ENCODE assay signal across 8 cellular contexts in the genomic region with DNA sequence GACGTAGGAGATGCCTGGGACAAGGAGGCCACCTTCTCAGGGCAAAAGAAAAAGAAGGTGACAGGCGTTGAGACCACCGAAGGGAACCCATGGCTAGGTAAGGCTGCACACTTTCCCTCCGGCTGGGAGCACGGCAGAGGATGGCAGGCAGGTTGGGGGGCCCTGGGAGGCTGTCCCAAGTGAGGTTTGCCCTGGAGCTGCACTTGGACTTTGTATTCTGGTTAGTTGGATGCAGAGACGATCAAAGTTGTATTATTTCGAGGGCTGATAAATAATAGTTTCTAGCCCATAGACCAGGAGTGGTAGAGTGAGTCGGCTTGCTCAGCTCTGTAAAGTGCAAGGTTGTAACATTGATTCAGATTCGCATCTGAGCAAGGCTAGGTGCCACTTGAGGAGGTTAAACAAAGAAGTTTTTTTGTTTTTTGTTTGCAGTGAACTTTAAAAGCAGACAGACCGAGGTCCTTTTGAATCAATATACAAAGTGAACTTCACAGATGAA. TPM values are rescaled to one million over a fixed set of nuclear protein-coding genes. Genes with fewer than 3 reads are reported as not detected.
DNase-seq lines count a peak whose midpoint lies in the region; ATAC-seq, FAIRE-seq and TF ChIP-seq lines count a peak whose summit lies in the region.

No MANE protein-coding gene starts in this region.

- peaks cover 12% of the 10 kb centered on the region for H3K36me3 Mint-ChIP-seq in type B pancreatic cell

- H3K9ac ChIP-seq in K562 (ENCODE audit: insufficient read depth in 1 of 2, low read depth in 2 of 2, low read length in 2 of 2) (peak overlapping the region; percentile 90 to 97), liver (ENCODE audit: low read depth in 1 of 2, low read length in 2 of 2) (peak overlapping the region; percentile 67)

- POLR2A ChIA-PET in K562 (lab: Yijun Ruan, JAX), result interaction anchor here (0.6 to 1.5 kb wide), 5 partner anchors 7 to 230 kb away, joined by 3 to 4 read pairs (median 3); partner anchors contain the start of genes GOT1 and SLC25A28

- ATAC-seq in heart left ventricle (no peak), left cardiac atrium (no peak), K562 (no peak), HG03108 (IDR thresholded peaks at IDR 0.05; ENCODE audit: unreplicated experiment) (no peak)

- H3K4me1 ChIP-seq in heart left ventricle (peaks cover 0 to 36% (median 17%) of the 10 kb centered on the region in 12 donors), K562 (replicated peaks in 1 of 2; ENCODE audit: control insufficient read depth in 2 of 2, insufficient read depth in 2 of 2, low read length in 2 of 2) (peaks cover 6 to 10% of the 10 kb centered on the region in 2 experiments; a peak in 3 of 5 replicates), liver (ENCODE audit: control insufficient read depth in 4 of 4, insufficient read depth in 4 of 4, low read length in 3 of 4) (peaks cover 4 to 15% (median 7%) of the 10 kb centered on the region in 4 donors)

- no peak for FAIRE-seq in K562 (lab: Jason Lieb, UNC)

- TF ChIP-seq RAD21 in K562 (CRISPR knock-in tag; conservative IDR thresholded peaks at IDR 0.05 in 1 of 2, IDR thresholded peaks at IDR 0.05 in 1 of 2), result no peak
- TF ChIP-seq RAD21 in liver (IDR thresholded peaks at IDR 0.05), result no peak

- peaks cover 9% of the 10 kb centered on the region for H3K79me2 ChIP-seq in K562 (ENCODE audit: control insufficient read depth, insufficient read depth, low read length)

- no peak for TF ChIP-seq POLR2A in heart left ventricle (IDR thresholded peaks at IDR 0.05)
- no peak for TF ChIP-seq POLR2A in K562 (conservative IDR thresholded peaks at IDR 0.05)

- in situ Hi-C loops in K562 (cut with MboI), result no loop called here

- peak overlapping the region; percentile 92 for H3K4me3 Mint-ChIP-seq in type B pancreatic cell

- peaks cover 25% of the 10 kb centered on the region for H3K27me3 Mint-ChIP-seq in type B pancreatic cell

- TF ChIP-seq CTCF in heart left ventricle (IDR thresholded peaks at IDR 0.05) (no peak), K562 (IDR thresholded peaks at IDR 0.05 in 2 of 3, conservative IDR thresholded peaks at IDR 0.05 in 1 of 3; ENCODE audit: insufficient read depth in 2 of 3, low read depth in 1 of 3, low read length in 3 of 3) (no peak), liver (IDR thresholded peaks at IDR 0.05; ENCODE audit: low read depth, low read length, missing input control) (no peak), type B pancreatic cell (conservative IDR thresholded peaks at IDR 0.05) (no peak)

- no peak for TF ChIP-seq EP300 in K562 (IDR thresholded peaks at IDR 0.05; ENCODE audit: low read length)

- peak overlapping the region; percentile 63 to 98 (median 81) for H3K4me3 ChIP-seq in heart left ventricle
- peak overlapping the region; percentile 90 for H3K4me3 ChIP-seq in K562
- H3K4me3 ChIP-seq in liver (ENCODE audit: low read depth in 1 of 3, low read length in 3 of 3), result peak overlapping the region; percentile 85 to 100 (median 91)

- H3K27ac ChIP-seq in heart left ventricle (peak overlapping the region in 9 of 12 donors; percentile 6 to 77 (median 45)), K562 (ENCODE audit: extremely low read depth, low read depth, low read length) (peak overlapping the region; percentile 76), liver (ENCODE audit: low read depth in 1 of 2, low read length in 2 of 2) (peak overlapping the region; percentile 65 to 67)

- 19 to 21% (median 20%) methylated on average over 10 of the region's 10 CpGs for WGBS in heart left ventricle, 4 donors
- WGBS in K562 (ENCODE audit: insufficient coverage, low coverage, missing lambda C conversion rate), result under 1% methylated on average over 10 of the region's 10 CpGs
- WGBS in liver, result 8% methylated on average over 10 of the region's 10 CpGs

- peak in 1 of 5 donors; percentile 41 for DNase-seq in heart left ventricle
- DNase-seq in left cardiac atrium, result no peak
- no peak for DNase-seq in K562 (ENCODE audit: extremely low read depth in 1 of 4, low spot score in 3 of 4)
- no peak for DNase-seq in type B pancreatic cell (ENCODE audit: extremely low spot score, unreplicated experiment)
- DNase-seq in NCI-H1105 treated with DMSO at 0.1 percent for 48 hours (lab: John Stamatoyannopoulos, UW), result no peak
- DNase-seq in NCI-H2171 treated with DMSO at 0.1 percent for 48 hours (lab: John Stamatoyannopoulos, UW), result no peak

- H3K36me3 ChIP-seq in heart left ventricle (peaks cover 0 to 20% (median 8%) of the 10 kb centered on the region in 9 donors), K562 (ENCODE audit: control insufficient read depth, insufficient read depth, low read length) (0 out of 3 replicates have a peak, but pooled peaks cover 3% of the 10 kb centered on the region), liver (ENCODE audit: control insufficient read depth in 4 of 4, insufficient read depth in 3 of 4, low read depth in 1 of 4, low read length in 3 of 4) (peaks cover 0 to 9% (median 2%) of the 10 kb centered on the region in 4 donors)

- intact Hi-C loops in heart left ventricle (cut with DNase I) (loop anchor here in 8 of 10 donors (1.0 to 5.0 kb wide), 3 partner anchors 38 to 40 kb away; partner anchors contain the start of gene SLC25A28 (in 8 of the 8)), left cardiac atrium (cut with DNase I) (loop anchor here in 1 of 2 donors (5.0 kb wide), 1 partner anchor 38 kb away; the partner anchor contains the start of gene SLC25A28), K562 (cut with micrococcal nuclease) (no loop called here)

- no peaks in the 10 kb centered on the region for H3K27me3 ChIP-seq in heart left ventricle
- no peaks in the 10 kb centered on the region for H3K27me3 ChIP-seq in K562 (ENCODE audit: control insufficient read depth in 2 of 2, insufficient read depth in 2 of 2, low read length in 2 of 2)
- no peaks in the 10 kb centered on the region for H3K27me3 ChIP-seq in liver (ENCODE audit: control insufficient read depth in 4 of 4, insufficient read depth in 4 of 4, low read length in 3 of 4)

- H3K9me3 ChIP-seq in heart left ventricle (no peaks in the 10 kb centered on the region), K562 (replicated peaks; ENCODE audit: control insufficient read depth, insufficient read depth, low read depth, low read length) (no peaks in the 10 kb centered on the region), liver (ENCODE audit: control insufficient read depth in 4 of 4, low read length in 3 of 4) (no peaks in the 10 kb centered on the region)

- H4K20me1 ChIP-seq in K562 (replicated peaks; ENCODE audit: control insufficient read depth, insufficient read depth, low read length), result no peaks in the 10 kb centered on the region

- peaks cover 21% of the 10 kb centered on the region for H3K4me1 Mint-ChIP-seq in type B pancreatic cell (ENCODE audit: unreplicated experiment)

- peak overlapping the region; percentile 92 for H2AFZ ChIP-seq in K562 (ENCODE audit: low read depth, low read length)

- peak overlapping the region; percentile 64 for H3K27ac Mint-ChIP-seq in type B pancreatic cell

- H3K4me2 ChIP-seq in K562 (ENCODE audit: insufficient read depth, low read length), result peak overlapping the region; percentile 98

- BruUV-seq in K562 (replicated peaks; lab: Mats Ljungman, UMichigan), result TSS peak; percentile 52

- H3K9me3 Mint-ChIP-seq in type B pancreatic cell, result no peaks in the 10 kb centered on the region

- no peaks in the 10 kb centered on the region for H3K9me1 ChIP-seq in K562 (ENCODE audit: control insufficient read depth, insufficient read depth, low read length)

- CTCF ChIA-PET in K562 (lab: Yijun Ruan, JAX; ENCODE audit: low intra/inter-chr PET ratio), result no interaction called here

RNA-seq across cellular contexts. Expression of gene ENTPD7, which starts 0.6 kb away (rescaled TPM):
- total RNA-seq in heart left ventricle (1 to 10 TPM; 1.1 to 5.6 (median 2.7) TPM), left cardiac atrium (1 to 10 TPM; 3.0 to 6.2 TPM), K562 (2014; rRNA removed) (8.5 TPM in 2 replicates), K562 (2014; rRNA removed; fragmentation: Illumina TruSeq; extraction: Trizol) (10.2 and 11.9 TPM in 2 replicates), K562 (2015; rRNA removed; fragmentation: Illumina TruSeq; extraction: Trizol) (13.1 and 13.9 TPM in 2 replicates), K562 (2021) (10.6 TPM in 2 replicates), liver (10 to 100 TPM; 15.0 to 27.2 TPM), type B pancreatic cell (ENCODE audit: low replicate concordance) (22.9 and 32.8 TPM in 2 replicates)
- polyA plus RNA-seq in heart left ventricle (1 to 10 TPM in 1 of 2 donors, under 1 TPM in 1; 0.23 to 3.8 TPM), K562 (2011; rRNA removed) (12.4 and 13.2 TPM in 2 replicates), K562 (2014; fragmentation: Illumina TruSeq; extraction: Trizol) (7.7 and 7.9 TPM in 2 replicates), K562 (2014; fragmentation: Nextera tagmentation; extraction: Ambion mirVana) (1 to 10 TPM; 1.4 to 2.0 TPM), K562 (2014; rRNA removed) (4.5 TPM in 2 replicates), liver (1 to 10 TPM; 2.0 to 9.2 TPM)
- total RNA-seq in K562 (2011; cell fraction: chromatin; rRNA removed; ENCODE audit: low replicate concordance), result 20.4 and 21.9 TPM in 2 replicates
- total RNA-seq in K562 (2011; cell fraction: nucleolus; rRNA removed), result 17.8 and 19.3 TPM in 2 replicates
- 27.2 and 30.6 TPM in 2 replicates for total RNA-seq in K562 (2011; cell fraction: nucleoplasm; rRNA removed)
- 7.9 and 12.6 TPM in 2 replicates for polyA plus RNA-seq in K562 (2011; cell fraction: cytosol; rRNA removed)
- polyA plus RNA-seq in K562 (2011; cell fraction: nucleus; rRNA removed), result 3.6 and 6.2 TPM in 2 replicates
- polyA plus RNA-seq in K562 (2012), result 5.2 and 5.4 TPM in 2 replicates
- polyA minus RNA-seq in K562 (2011; rRNA and poly(A)+ RNA removed), result 30.8 and 32.3 TPM in 2 replicates
- polyA minus RNA-seq in K562 (2011; cell fraction: cytosol; rRNA and poly(A)+ RNA removed), result 13.0 TPM in 2 replicates
- polyA minus RNA-seq in K562 (2011; cell fraction: nucleus; rRNA and poly(A)+ RNA removed), result 5.8 and 11.1 TPM in 2 replicates

RNA-seq across cellular contexts. Expression of gene SLC25A28, which starts 39.7 kb away (rescaled TPM):
- total RNA-seq in heart left ventricle (10 to 100 TPM; 15.3 to 43.3 (median 32.2) TPM), left cardiac atrium (10 to 100 TPM; 38.2 to 46.4 TPM), K562 (2014; rRNA removed) (6.2 and 12.7 TPM in 2 replicates), K562 (2014; rRNA removed; fragmentation: Illumina TruSeq; extraction: Trizol) (13.6 and 15.1 TPM in 2 replicates), K562 (2015; rRNA removed; fragmentation: Illumina TruSeq; extraction: Trizol) (15.3 and 18.8 TPM in 2 replicates), K562 (2021) (18.5 and 20.3 TPM in 2 replicates), liver (10 to 100 TPM; 15.3 to 18.2 TPM), type B pancreatic cell (ENCODE audit: low replicate concordance) (29.5 and 33.9 TPM in 2 replicates)
- polyA plus RNA-seq in heart left ventricle (10 to 100 TPM; 34.7 to 56.3 TPM), K562 (2011; rRNA removed) (31.5 and 41.3 TPM in 2 replicates), K562 (2014; fragmentation: Illumina TruSeq; extraction: Trizol) (25.9 and 32.3 TPM in 2 replicates), K562 (2014; fragmentation: Nextera tagmentation; extraction: Ambion mirVana) (10 to 100 TPM in 1 of 2 experiments, 1 to 10 TPM in 1; 8.7 to 10.3 TPM), K562 (2014; rRNA removed) (24.4 and 24.7 TPM in 2 replicates), liver (10 to 100 TPM; 11.8 to 28.6 TPM)
- 53.7 and 100 TPM in 2 replicates for total RNA-seq in K562 (2011; cell fraction: chromatin; rRNA removed; ENCODE audit: low replicate concordance)
- 70.0 and 70.9 TPM in 2 replicates for total RNA-seq in K562 (2011; cell fraction: nucleolus; rRNA removed)
- 66.4 and 69.9 TPM in 2 replicates for total RNA-seq in K562 (2011; cell fraction: nucleoplasm; rRNA removed)
- 18.9 and 28.8 TPM in 2 replicates for polyA plus RNA-seq in K562 (2011; cell fraction: cytosol; rRNA removed)
- polyA plus RNA-seq in K562 (2011; cell fraction: nucleus; rRNA removed), result 190 and 236 TPM in 2 replicates
- polyA plus RNA-seq in K562 (2012), result 14.8 and 18.0 TPM in 2 replicates
- polyA minus RNA-seq in K562 (2011; rRNA and poly(A)+ RNA removed), result 13.0 and 14.4 TPM in 2 replicates
- 6.4 and 7.4 TPM in 2 replicates for polyA minus RNA-seq in K562 (2011; cell fraction: cytosol; rRNA and poly(A)+ RNA removed)
- polyA minus RNA-seq in K562 (2011; cell fraction: nucleus; rRNA and poly(A)+ RNA removed), result 20.7 and 27.9 TPM in 2 replicates
